8 cellular contexts compared by ENCODE assay signal in the genomic region with DNA sequence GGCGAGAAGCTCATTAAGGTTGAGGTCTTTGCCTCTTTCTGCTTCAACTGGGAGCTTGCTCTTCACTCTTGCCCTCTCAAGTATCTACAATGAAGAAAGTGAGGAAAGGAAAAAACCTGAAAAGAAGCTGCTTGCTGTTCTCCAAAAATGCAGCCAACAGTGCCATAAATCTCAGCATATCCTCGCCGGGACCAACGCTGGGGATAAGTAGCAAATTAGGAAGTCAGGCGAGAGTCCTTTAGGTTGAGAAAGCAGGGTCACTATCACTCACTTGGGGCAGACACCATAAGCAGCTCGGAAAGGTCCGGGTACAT. TPM values are rescaled to one million over a fixed set of nuclear protein-coding genes. Genes with fewer than 3 reads are reported as not detected.
DNase-seq lines count a peak whose midpoint lies in the region; ATAC-seq and TF ChIP-seq lines count a peak whose summit lies in the region.

No MANE protein-coding gene starts in this region.

- peak; percentile 33 for ATAC-seq in HG03460 (IDR thresholded peaks at IDR 0.05; ENCODE audit: unreplicated experiment)
- ATAC-seq in body of pancreas, result no peak
- no peak for ATAC-seq in GM21447 (IDR thresholded peaks at IDR 0.05; ENCODE audit: unreplicated experiment)
- no peak for ATAC-seq in sciatic nerve

- intact Hi-C loops in body of pancreas (cut with DNase I) (no loop called here), sciatic nerve (cut with DNase I) (no loop called here)

- H3K9me3 Mint-ChIP-seq in mesothelial cell of epicardium, result no peaks in the 10 kb centered on the region

- H3K27me3 ChIP-seq in body of pancreas, result no peaks in the 10 kb centered on the region

- WGBS in body of pancreas, 2 donors, result 0 to 1% methylated on average over 7 of the region's 7 CpGs

- no peaks in the 10 kb centered on the region for H3K9me3 ChIP-seq in body of pancreas

- no peaks in the 10 kb centered on the region for H3K36me3 ChIP-seq in body of pancreas (replicated peaks in 1 of 2; ENCODE audit: insufficient read depth in 1 of 2, low read depth in 2 of 2)

- TF ChIP-seq CTCF in GM12875 (IDR thresholded peaks at IDR 0.05; ENCODE audit: borderline replicate concordance, insufficient read depth, low read depth, low read length) (no peak), body of pancreas (IDR thresholded peaks at IDR 0.05) (no peak), mesothelial cell of epicardium (IDR thresholded peaks at IDR 0.05; ENCODE audit: unreplicated experiment) (no peak)

- DNase-seq in body of pancreas (no peak), mesothelial cell of epicardium (ENCODE audit: low spot score in 2 of 2, unreplicated experiment in 2 of 2) (no peak), NCI-H1436 (lab: John Stamatoyannopoulos, UW) (no peak), sciatic nerve (ENCODE audit: low spot score) (no peak), HCEC 1CT (no peak)

- H3K36me3 Mint-ChIP-seq in mesothelial cell of epicardium, result no peaks in the 10 kb centered on the region

- TF ChIP-seq POLR2A in body of pancreas (IDR thresholded peaks at IDR 0.05), result no peak

- H3K4me1 ChIP-seq in body of pancreas, result peaks cover 21% of the 10 kb centered on the region

- peak overlapping the region; percentile 98 for H3K4me3 Mint-ChIP-seq in mesothelial cell of epicardium

- H3K4me1 Mint-ChIP-seq in mesothelial cell of epicardium, result peaks cover 25% of the 10 kb centered on the region

- H3K4me3 ChIP-seq in GM12875 (ENCODE audit: low read depth, low read length) (peak overlapping the region; percentile 66), body of pancreas (peak overlapping the region; percentile 80 to 96)

- peak overlapping the region in 3 of 4 donors; percentile 54 to 84 (median 71) for H3K27ac ChIP-seq in body of pancreas

- peak overlapping the region; percentile 99 for H3K27ac Mint-ChIP-seq in mesothelial cell of epicardium

- H3K27me3 Mint-ChIP-seq in mesothelial cell of epicardium (ENCODE audit: low read depth), result peaks cover under 1% of the 10 kb centered on the region

RNA-seq across cellular contexts. Expression of gene NUP155, which starts 0.4 kb away (rescaled TPM):
- total RNA-seq in body of pancreas (10 to 100 TPM; 10.2 to 10.6 TPM), mesothelial cell of epicardium (30.8 to 32.9 TPM (median 31.5 TPM) in 3 replicates), sciatic nerve (23.1 TPM)

RNA-seq across cellular contexts. Expression of gene WDR70, which starts 8.6 kb away (rescaled TPM):
- total RNA-seq in body of pancreas (10 to 100 TPM; 25.9 to 27.0 TPM), mesothelial cell of epicardium (43.3 to 47.8 TPM (median 47.1 TPM) in 3 replicates), sciatic nerve (43.7 TPM)
